ENCODE assay signal across 1 cellular context in the genomic region with DNA sequence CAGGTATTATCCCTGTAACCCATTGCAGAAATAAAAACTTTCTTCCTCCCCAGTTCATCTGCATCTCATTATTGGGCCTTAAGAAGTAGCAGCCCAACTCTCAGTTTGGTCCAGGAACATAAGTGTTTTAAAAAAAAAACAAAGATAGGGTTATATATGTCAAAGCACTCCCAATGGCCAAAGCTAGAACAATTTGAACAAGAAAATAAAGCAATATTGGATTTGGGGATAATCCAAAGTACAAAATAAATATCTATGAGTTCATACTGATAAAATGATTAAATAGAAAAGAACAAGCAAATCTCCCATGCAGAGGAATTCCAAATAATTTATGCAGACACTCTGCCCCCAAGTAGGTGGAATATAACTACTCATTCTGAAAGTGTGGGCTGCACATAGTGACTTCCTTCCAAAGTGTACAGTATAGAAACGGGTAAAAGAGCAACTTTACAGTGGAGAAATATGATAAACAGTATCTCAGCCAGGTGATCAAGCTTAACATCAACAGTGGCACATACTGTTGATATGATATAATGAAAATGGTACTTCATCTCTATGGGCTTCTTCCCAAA. TPM values are rescaled to one million over a fixed set of nuclear protein-coding genes. Genes with fewer than 3 reads are reported as not detected.
"Had no signal": no experiment of that assay in that cellular context is flagged by ENCODE, and none has a peak within 500 bp of the region (broad histone marks: within the 10 kb centered on the region; RNA-seq: fewer than 3 reads in every experiment).

No MANE protein-coding gene starts in this region.

RNA-seq across cellular contexts. Expression of a gene that starts 49.1 kb away (rescaled TPM):
- total RNA-seq: ureter had no signal
